In the genomic region with DNA sequence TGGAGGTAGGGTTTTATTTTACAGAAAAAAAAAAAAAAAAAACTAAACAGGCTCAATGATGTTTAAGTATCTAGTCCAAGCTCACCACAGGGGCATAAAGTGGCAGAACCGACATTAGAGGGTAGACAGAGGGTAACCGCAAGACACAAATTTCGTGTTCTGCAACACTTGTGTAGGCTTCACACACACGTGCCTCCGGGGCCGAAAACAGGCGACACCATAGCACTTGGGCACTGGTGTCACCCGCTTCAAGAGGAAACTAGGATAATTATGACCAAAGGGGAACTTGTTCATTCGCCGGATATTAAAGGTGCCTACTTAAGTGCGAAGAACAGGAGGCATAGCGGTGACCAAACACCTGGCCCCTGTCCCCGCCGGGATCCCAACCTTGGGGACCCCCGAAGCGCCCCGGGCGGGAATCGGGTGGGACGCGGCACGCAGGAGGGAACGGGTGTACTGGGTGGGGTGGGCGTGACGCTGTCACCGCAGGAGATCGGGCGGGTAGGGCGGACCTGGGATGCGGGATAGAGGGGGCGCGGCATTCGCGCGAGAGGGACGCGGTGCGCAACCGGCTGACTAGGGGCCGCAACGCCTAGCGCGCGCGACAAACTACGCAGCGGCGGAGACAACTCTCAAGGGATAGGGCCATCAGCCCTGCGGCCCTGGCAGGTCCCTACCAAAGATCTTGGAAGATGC, we compare ENCODE assay signal across 8 cellular contexts. TPM values are rescaled to one million over a fixed set of nuclear protein-coding genes. Genes with fewer than 3 reads are reported as not detected.
DNase-seq lines count a peak whose midpoint lies in the region; ATAC-seq and TF ChIP-seq lines count a peak whose summit lies in the region.

No MANE protein-coding gene starts in this region.

- H3K9me2 ChIP-seq in MM.1S (replicated peaks; ENCODE audit: insufficient read depth, low read length) = no peaks in the 10 kb centered on the region

- peak overlapping the region; percentile 55 for H3K4me2 ChIP-seq in MM.1S (ENCODE audit: low read depth, low read length)

- no peaks in the 10 kb centered on the region for H3K9me3 Mint-ChIP-seq in effector memory CD8-positive, alpha-beta T cell

- H3K9me3 ChIP-seq in MM.1S (replicated peaks; ENCODE audit: insufficient read depth, low read length) = no peaks in the 10 kb centered on the region
- H3K9me3 ChIP-seq in subcutaneous abdominal adipose tissue (ENCODE audit: control insufficient read depth in 5 of 5, low read length in 5 of 5) = no peaks in the 10 kb centered on the region

- H3K9ac ChIP-seq in MM.1S (ENCODE audit: low read length) = peak overlapping the region; percentile 77
- H3K9ac ChIP-seq in subcutaneous abdominal adipose tissue (ENCODE audit: low read length in 5 of 5) = peak overlapping the region; percentile 68 to 98 (median 87)

- H3K36me3 ChIP-seq in MM.1S (replicated peaks; ENCODE audit: insufficient read depth, low read length) = no peaks in the 10 kb centered on the region
- H3K36me3 ChIP-seq in subcutaneous abdominal adipose tissue (ENCODE audit: control insufficient read depth in 5 of 5, insufficient read depth in 5 of 5, low read length in 5 of 5) = no peaks in the 10 kb centered on the region

- H3K79me2 ChIP-seq in MM.1S (ENCODE audit: low read length) = peaks cover 66% of the 10 kb centered on the region

- peak overlapping the region; percentile 74 for H3K4me3 ChIP-seq in MM.1S (ENCODE audit: low read length)
- H3K4me3 ChIP-seq in subcutaneous abdominal adipose tissue (ENCODE audit: low read depth in 1 of 5, low read length in 5 of 5) = peak overlapping the region; percentile 91 to 99 (median 97)

- H3K27me3 ChIP-seq in MM.1S (replicated peaks; ENCODE audit: insufficient read depth, low read length) (no peaks in the 10 kb centered on the region), subcutaneous abdominal adipose tissue (ENCODE audit: control insufficient read depth in 5 of 5, insufficient read depth in 4 of 5, low read length in 5 of 5) (no peaks in the 10 kb centered on the region)

- peaks cover 16% of the 10 kb centered on the region for H3K36me3 Mint-ChIP-seq in effector memory CD8-positive, alpha-beta T cell (ENCODE audit: insufficient read depth)

- H3K4me1 ChIP-seq in MM.1S (ENCODE audit: low read length) (0 out of 2 replicates have a peak, but pooled peaks cover 2% of the 10 kb centered on the region), subcutaneous abdominal adipose tissue (ENCODE audit: control insufficient read depth in 5 of 5, insufficient read depth in 5 of 5, low read length in 5 of 5) (peaks cover 2 to 26% (median 22%) of the 10 kb centered on the region in 5 donors)

- no peaks in the 10 kb centered on the region for H4K20me1 ChIP-seq in MM.1S (ENCODE audit: insufficient read depth, low read length)

- peak overlapping the region; percentile 91 to 92 for H3K27ac Mint-ChIP-seq in effector memory CD8-positive, alpha-beta T cell

- H3F3A ChIP-seq in MM.1S (ENCODE audit: insufficient read depth, low read length) = no peaks in the 10 kb centered on the region; the same call in 1 of the 2 replicates

- peaks cover 26 to 55% of the 10 kb centered on the region in 2 donors for H3K4me1 Mint-ChIP-seq in effector memory CD8-positive, alpha-beta T cell (ENCODE audit: low read depth in 2 of 2)

- no peak for TF ChIP-seq CTCF in MM.1S (IDR thresholded peaks at IDR 0.05; ENCODE audit: low read length)

- H3K27ac ChIP-seq in MM.1S (ENCODE audit: low read length) (peak overlapping the region; percentile 52; the same call in 1 of the 2 replicates), subcutaneous abdominal adipose tissue (ENCODE audit: low read depth, low read length) (peak overlapping the region; percentile 46)

- peak; percentile 26 for ATAC-seq in HG02571 (IDR thresholded peaks at IDR 0.05; ENCODE audit: unreplicated experiment)
- ATAC-seq in effector memory CD8-positive, alpha-beta T cell (replicated peaks) = peak; percentile 22

- DNase-seq in NCI-H748 (lab: John Stamatoyannopoulos, UW; ENCODE audit: unreplicated experiment) = peak; percentile 76
- no peak for DNase-seq in NCI-H748 treated with DMSO at 0.1 percent for 48 hours (lab: John Stamatoyannopoulos, UW)
- DNase-seq in MM.1S = peak; percentile 27
- DNase-seq in activated CD4-positive, alpha-beta T cell treated with anti-CD3 and anti-CD28 coated beads for 1 hour = peak; percentile 16
- peak; percentile 23 to 32 (median 26) for DNase-seq in effector memory CD8-positive, alpha-beta T cell
- peak; percentile 12 for DNase-seq in myocyte (ENCODE audit: low read depth)

- H3K4me3 Mint-ChIP-seq in effector memory CD8-positive, alpha-beta T cell = peak overlapping the region; percentile 89 to 93

- H3K27me3 Mint-ChIP-seq in effector memory CD8-positive, alpha-beta T cell = no peaks in the 10 kb centered on the region

- H2AFZ ChIP-seq in MM.1S (ENCODE audit: low read length) = peak overlapping the region; percentile 84

RNA-seq across cellular contexts. Expression of a gene that starts 0.6 kb away (rescaled TPM):
- total RNA-seq in myocyte = 28.6 and 36.0 TPM in 2 replicates
- 9.9 TPM for polyA plus RNA-seq in myocyte (2012)

RNA-seq across cellular contexts. Expression of a gene that starts 0.9 kb away (rescaled TPM):
- total RNA-seq in myocyte = 3.7 and 7.4 TPM in 2 replicates
- polyA plus RNA-seq in myocyte (2012) = 0.87 TPM

RNA-seq across cellular contexts. Expression of a gene that starts 54.8 kb away (rescaled TPM):
- total RNA-seq in myocyte = 29.0 and 31.4 TPM in 2 replicates
- 8.6 TPM for polyA plus RNA-seq in myocyte (2012)

RNA-seq across cellular contexts. Expression of a gene that starts 55.1 kb away (rescaled TPM):
- 17.5 and 19.6 TPM in 2 replicates for total RNA-seq in myocyte
- 7.1 TPM for polyA plus RNA-seq in myocyte (2012)
